In the genomic region with DNA sequence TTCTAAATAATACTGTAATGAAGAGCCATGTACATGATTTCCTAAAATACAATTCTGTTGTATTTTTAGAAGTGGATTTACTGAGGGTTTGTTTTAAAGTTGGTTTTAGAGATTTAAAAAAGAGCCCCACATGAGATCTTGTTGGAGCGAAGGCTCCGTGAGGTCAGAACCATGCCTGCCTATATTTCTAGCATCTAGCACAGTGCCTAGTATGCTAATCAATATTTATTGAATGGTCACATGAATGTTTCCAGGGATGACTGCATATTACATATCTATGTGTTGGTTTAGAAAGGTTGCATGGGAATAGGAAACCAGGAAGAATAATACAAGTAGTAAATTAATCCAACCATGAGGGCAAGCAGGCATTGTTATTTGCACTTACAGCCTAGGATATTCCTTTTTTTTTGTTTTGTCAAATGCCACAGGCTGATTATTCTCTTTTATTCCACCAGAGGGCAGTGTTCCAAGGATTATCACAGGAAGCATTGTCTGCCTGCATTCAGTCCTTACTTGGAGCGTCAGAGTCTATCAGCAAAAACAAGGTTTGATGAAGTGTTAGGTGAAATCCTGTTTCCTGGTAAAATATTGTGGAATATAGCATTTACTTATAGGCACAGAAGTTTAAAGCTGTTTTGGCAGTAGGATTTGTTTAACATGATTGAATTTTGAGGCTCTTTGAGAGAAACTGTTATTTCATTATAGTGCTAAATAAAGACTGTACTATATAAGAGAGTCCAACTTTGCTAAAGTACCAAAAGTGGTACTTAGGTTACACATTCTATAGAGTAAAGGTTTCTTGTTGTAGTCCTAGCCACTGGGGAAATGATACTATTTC, we compare ENCODE assay signal across 8 cellular contexts. TPM values are rescaled to one million over a fixed set of nuclear protein-coding genes. Genes with fewer than 3 reads are reported as not detected.
A peak's percentile ranks its signal among the peaks of the same experiment; 100 is the strongest.
DNase-seq lines count a peak whose midpoint lies in the region; FAIRE-seq and TF ChIP-seq lines count a peak whose summit lies in the region.

No MANE protein-coding gene starts in this region.

- TF ChIP-seq CTCF in PC-9 (conservative IDR thresholded peaks at IDR 0.05) (peak; percentile 94), bronchial epithelial cell (IDR thresholded peaks at IDR 0.05; ENCODE audit: insufficient read depth, low read length, severe bottlenecking) (peak; percentile 61), kidney (IDR thresholded peaks at IDR 0.05; ENCODE audit: borderline replicate concordance, extremely low read depth, insufficient read depth) (peak; percentile 88)

- no peaks in the 10 kb centered on the region for H3K9me2 ChIP-seq in PC-9 (ENCODE audit: insufficient read depth)

- H3F3A ChIP-seq in PC-9 (ENCODE audit: insufficient read depth, low read depth), result peaks cover 33% of the 10 kb centered on the region

- peak; percentile 42 for DNase-seq in stimulated activated CD4-positive, alpha-beta T cell treated with anti-CD3 and anti-CD28 coated beads, Interleukin-4, amount 100 ng/mL, for 24 hours
- DNase-seq in stimulated activated CD4-positive, alpha-beta T cell treated with anti-CD3 and anti-CD28 coated beads, Interleukin-2, amount 100 ng/mL, for 48 hours, result no peak
- DNase-seq in Kasumi-1 (lab: John Stamatoyannopoulos, UW) (peak; percentile 79 to 88), PC-9 (peak; percentile 29 to 55), bronchial epithelial cell (ENCODE audit: low read depth) (peak; percentile 82), kidney (no peak), stromal cell of bone marrow (ENCODE audit: low read depth) (peak; percentile 57), NK-92 (lab: John Stamatoyannopoulos, UW; ENCODE audit: unreplicated experiment) (no peak)

- CTCF ChIA-PET in PC-9 (lab: Charles Lee), result no interaction called here

- FAIRE-seq in bronchial epithelial cell (lab: Jason Lieb, UNC) (no peak), kidney (lab: Jason Lieb, UNC) (peak; percentile 78)

- H3K79me2 ChIP-seq in PC-9 (ENCODE audit: low read depth), result no peaks in the 10 kb centered on the region

- no peak overlapping the region for H2AFZ ChIP-seq in PC-9

- no peak overlapping the region for H3K4me2 ChIP-seq in PC-9

- no peak overlapping the region for H3K9ac ChIP-seq in kidney (ENCODE audit: low read length in 2 of 2)

- H3K36me3 ChIP-seq in PC-9 (ENCODE audit: low read depth) (peaks cover 46% of the 10 kb centered on the region), bronchial epithelial cell (ENCODE audit: control insufficient read depth, insufficient read depth, low read length) (peaks cover 17% of the 10 kb centered on the region), kidney (ENCODE audit: control insufficient read depth in 1 of 2, insufficient read depth in 2 of 2, low read length in 2 of 2) (peaks cover 22 to 44% of the 10 kb centered on the region in 2 donors)

- POLR2A ChIA-PET in PC-9 (lab: Charles Lee; ENCODE audit: unreplicated experiment), result no interaction called here

- intact Hi-C loops in PC-9 (cut with micrococcal nuclease; ENCODE audit: unreplicated experiment) (loop anchor here (2.0 kb wide), 1 partner anchor 217 kb away; no protein-coding TSS in a partner anchor), kidney (cut with DNase I) (no loop called here)

- peaks cover 10% of the 10 kb centered on the region for H4K20me1 ChIP-seq in PC-9 (ENCODE audit: insufficient read depth)

- H3K27me3 ChIP-seq in PC-9 (ENCODE audit: insufficient read depth, low read depth) (no peaks in the 10 kb centered on the region), bronchial epithelial cell (ENCODE audit: control insufficient read depth, insufficient read depth, low read length) (no peaks in the 10 kb centered on the region)

- no peak overlapping the region for H3K4me3 ChIP-seq in PC-9
- H3K4me3 ChIP-seq in bronchial epithelial cell (ENCODE audit: low read depth, low read length), result no peak overlapping the region
- no peak overlapping the region for H3K4me3 ChIP-seq in kidney (ENCODE audit: low read length in 2 of 2)

- BruUV-seq in PC-9 (replicated peaks; lab: Mats Ljungman, UMichigan), result no TSS peak

- H3K4me1 ChIP-seq in PC-9 (replicated peaks; ENCODE audit: insufficient read depth) (peaks cover 4% of the 10 kb centered on the region; the same call in 1 of the 2 replicates), kidney (ENCODE audit: control insufficient read depth in 1 of 2, insufficient read depth in 1 of 2, low read depth in 1 of 2, low read length in 2 of 2) (no peaks in the 10 kb centered on the region)

- H3K9me3 ChIP-seq in PC-9 (ENCODE audit: insufficient read depth, low read depth), result no peaks in the 10 kb centered on the region
- H3K9me3 ChIP-seq in kidney (ENCODE audit: control insufficient read depth in 1 of 2, low read length in 2 of 2), result no peaks in the 10 kb centered on the region

- H3K27ac ChIP-seq in PC-9, result peak overlapping the region; percentile 27
- no peak overlapping the region for H3K27ac ChIP-seq in kidney (ENCODE audit: low read depth in 2 of 2, low read length in 2 of 2)

RNA-seq across cellular contexts. Expression of a gene that starts 46.8 kb away (rescaled TPM):
- 20.4 and 22.3 TPM in 2 replicates for total RNA-seq in PC-9 (2021)
- 42.2 and 47.4 TPM in 2 replicates for total RNA-seq in bronchial epithelial cell
- 26.0 TPM for total RNA-seq in kidney
- 18.0 TPM for polyA plus RNA-seq in kidney (ENCODE audit: insufficient read depth, low read depth, low replicate concordance)

Comparison
In these comparisons a context has a peak if more than half of its experiments do, and no peak if none do; other contexts are left out.
1. DNase-seq: peak in stimulated activated CD4-positive, alpha-beta T cell treated with anti-CD3 and anti-CD28 coated beads, Interleukin-4, amount 100 ng/mL, for 24 hours (single experiment), Kasumi-1 (2 of 2), PC-9 (2 of 2), bronchial epithelial cell (single experiment) and stromal cell of bone marrow (single experiment); none in stimulated activated CD4-positive, alpha-beta T cell treated with anti-CD3 and anti-CD28 coated beads, Interleukin-2, amount 100 ng/mL, for 48 hours (0 of 2), kidney (single experiment) and NK-92 (single experiment).
2. Peak in every context shown above with its lines, with median percentiles within 50 percentile points of each other: CTCF ChIP-seq.